ENCODE assay signal across 11 cellular contexts in genomic region chr11:9803685-9804413, GRCh38.
DNase-seq lines count a peak whose midpoint lies in the region; ATAC-seq and TF ChIP-seq lines count a peak whose summit lies in the region.
"Had no signal": no experiment of that assay in that cellular context is flagged by ENCODE, and none has a peak within 500 bp of the region (broad histone marks: within the 10 kb centered on the region; RNA-seq: fewer than 3 reads in every experiment).

No MANE protein-coding gene starts in this region.

- POLR2A ChIA-PET in activated CD8-positive, alpha-beta T cell treated with anti-CD3 and anti-CD28 coated beads for 36 hours (lab: Charles Lee) = no interaction called here

- TF ChIP-seq POLR2A in prostate gland (IDR thresholded peaks at IDR 0.05) (no peak), erythroblast (IDR thresholded peaks at IDR 0.05; ENCODE audit: low read length) (no peak)

- H3K4me1 ChIP-seq in ascending aorta (peaks cover 3 to 37% of the 10 kb centered on the region in 2 donors), foreskin keratinocyte (peaks cover 22% of the 10 kb centered on the region), prostate gland (replicated peaks) (no peaks in the 10 kb centered on the region)
- H3K4me1 ChIP-seq: BE2C had no signal

- H3K36me3 Mint-ChIP-seq in activated CD8-positive, alpha-beta T cell treated with anti-CD3 and anti-CD28 coated beads for 36 hours (ENCODE audit: low read depth) = peaks cover 24% of the 10 kb centered on the region

- peaks cover 10 to 16% of the 10 kb centered on the region in 2 donors for H3K36me3 ChIP-seq in ascending aorta
- H3K36me3 ChIP-seq in prostate gland = no peaks in the 10 kb centered on the region
- H3K36me3 ChIP-seq: BE2C had no signal

- intact Hi-C loops in ascending aorta (cut with DNase I) (no loop called here), prostate gland (cut with DNase I) (loop anchor here (5.0 kb wide), 1 partner anchor 42 kb away; no protein-coding TSS in a partner anchor)
- intact Hi-C loops in activated CD8-positive, alpha-beta T cell treated with anti-CD3 and anti-CD28 coated beads for 36 hours (cut with micrococcal nuclease) = no loop called here

- peaks cover 17% of the 10 kb centered on the region for H3K4me1 Mint-ChIP-seq in activated CD8-positive, alpha-beta T cell treated with anti-CD3 and anti-CD28 coated beads for 36 hours (ENCODE audit: low read depth)

- H3K27ac ChIP-seq in ascending aorta (peak overlapping the region; percentile 52 to 76), foreskin keratinocyte (peak overlapping the region; percentile 83), prostate gland (peak overlapping the region; percentile 31 to 44)

- H3K9me3 ChIP-seq in ascending aorta = no peaks in the 10 kb centered on the region
- no peaks in the 10 kb centered on the region for H3K9me3 ChIP-seq in prostate gland
- H3K9me3 ChIP-seq: BE2C had no signal

- no peak overlapping the region for H3K4me3 ChIP-seq in ascending aorta
- no peak overlapping the region for H3K4me3 ChIP-seq in prostate gland

- no peak for ATAC-seq in foreskin keratinocyte
- ATAC-seq in GM21526 (IDR thresholded peaks at IDR 0.05; ENCODE audit: low FRiP score, unreplicated experiment) = no peak
- no peak for ATAC-seq in activated CD8-positive, alpha-beta T cell treated with anti-CD3 and anti-CD28 coated beads for 36 hours

- H3K27me3 ChIP-seq in ascending aorta (no peaks in the 10 kb centered on the region), foreskin keratinocyte (no peaks in the 10 kb centered on the region), prostate gland (replicated peaks; ENCODE audit: insufficient read depth) (no peaks in the 10 kb centered on the region)
- H3K27me3 ChIP-seq: BE2C had no signal

- CTCF ChIA-PET in activated CD8-positive, alpha-beta T cell treated with anti-CD3 and anti-CD28 coated beads for 36 hours (lab: Charles Lee) = interaction anchor here (0.6 to 1.1 kb wide), 2 partner anchors 23 to 268 kb away, joined by 3 read pairs; no protein-coding TSS in a partner anchor

- TF ChIP-seq CTCF in ascending aorta (IDR thresholded peaks at IDR 0.05) (no peak), foreskin keratinocyte (conservative IDR thresholded peaks at IDR 0.05) (no peak), prostate gland (IDR thresholded peaks at IDR 0.05) (no peak)
- no peak for TF ChIP-seq CTCF in activated CD8-positive, alpha-beta T cell treated with anti-CD3 and anti-CD28 coated beads for 36 hours (IDR thresholded peaks at IDR 0.05)

- H3K27me3 Mint-ChIP-seq in activated CD8-positive, alpha-beta T cell treated with anti-CD3 and anti-CD28 coated beads for 36 hours = no peaks in the 10 kb centered on the region

- WGBS in prostate gland = 37% methylated on average over 5 of the region's 5 CpGs

- DNase-seq in G401 (ENCODE audit: low spot score) (peak; percentile 34), ascending aorta (ENCODE audit: low spot score in 2 of 2) (no peak), foreskin keratinocyte (no peak), prostate gland (ENCODE audit: low spot score) (peak; percentile 29), DMS79 (lab: John Stamatoyannopoulos, UW) (no peak), erythroblast (lab: John Stamatoyannopoulos, UW) (no peak)
- DNase-seq in activated CD8-positive, alpha-beta T cell treated with anti-CD3 and anti-CD28 coated beads for 36 hours = no peak
- DNase-seq: amygdala, BE2C, NCI-H2171 had no signal

- no peak overlapping the region for H3K4me3 Mint-ChIP-seq in activated CD8-positive, alpha-beta T cell treated with anti-CD3 and anti-CD28 coated beads for 36 hours

- no peak overlapping the region for H3K27ac Mint-ChIP-seq in activated CD8-positive, alpha-beta T cell treated with anti-CD3 and anti-CD28 coated beads for 36 hours

- no peaks in the 10 kb centered on the region for H3K9me3 Mint-ChIP-seq in activated CD8-positive, alpha-beta T cell treated with anti-CD3 and anti-CD28 coated beads for 36 hours

- in situ Hi-C loops in G401 (cut with HindIII; ENCODE audit: low sequenced_read_pairs) = no loop called here

Comparison
In these comparisons a context has a peak if more than half of its experiments do, and no peak if none do; other contexts are left out.
1. DNase-seq: peak in G401 (single experiment) and prostate gland (single experiment); none in ascending aorta (0 of 2), foreskin keratinocyte (0 of 2), DMS79 (single experiment), activated CD8-positive, alpha-beta T cell treated with anti-CD3 and anti-CD28 coated beads for 36 hours (single experiment) and erythroblast (0 of 2).
2. Peak in every context shown above with its lines, with median percentiles within 50 percentile points of each other: H3K27ac ChIP-seq.